In the genomic region with DNA sequence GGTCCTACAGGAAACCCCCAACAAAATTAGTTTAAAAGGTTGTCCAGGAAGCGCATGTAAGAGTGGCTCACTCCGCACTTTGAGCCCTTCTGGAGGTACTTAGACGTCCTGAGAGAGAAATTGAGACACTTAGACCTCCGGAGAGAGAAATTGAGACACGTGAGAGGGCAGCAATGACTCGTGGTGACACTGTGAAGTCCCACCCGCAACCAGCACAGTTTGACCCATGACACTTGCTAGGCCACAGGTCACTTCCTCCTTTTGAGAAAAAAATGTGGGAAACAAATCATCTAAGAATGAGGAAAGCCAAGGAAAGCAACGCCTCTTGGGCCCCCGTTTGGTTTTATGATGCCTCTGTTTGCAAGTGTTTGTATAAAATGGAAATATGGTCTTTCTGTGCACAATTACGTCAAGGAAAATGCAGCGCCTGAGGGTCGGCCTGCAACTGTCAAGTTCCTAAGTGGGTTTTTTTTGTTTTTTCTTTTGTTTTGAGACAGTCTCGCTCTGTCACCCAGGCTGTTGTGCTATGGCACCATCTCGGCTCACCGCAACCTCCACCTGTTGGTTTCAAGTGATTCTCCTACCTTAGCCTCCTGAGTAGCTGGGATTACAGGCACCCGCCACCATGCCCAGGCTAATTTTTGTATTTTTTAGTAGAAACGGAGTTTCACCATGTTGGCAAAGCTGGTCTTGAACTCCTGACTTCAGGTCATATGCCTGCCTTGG, we compare ENCODE assay signal across 13 cellular contexts. TPM values are rescaled to one million over a fixed set of nuclear protein-coding genes. Genes with fewer than 3 reads are reported as not detected.
DNase-seq lines count a peak whose midpoint lies in the region; ATAC-seq, FAIRE-seq and TF ChIP-seq lines count a peak whose summit lies in the region.
"Had no signal": no experiment of that assay in that cellular context is flagged by ENCODE, and none has a peak within 500 bp of the region (broad histone marks: within the 10 kb centered on the region; RNA-seq: fewer than 3 reads in every experiment).

No MANE protein-coding gene starts in this region.

- TF ChIP-seq CTCF in activated B cell treated with CpG ODN at 0.5 μM for 24 hours (IDR thresholded peaks at IDR 0.05) (no peak), D721Med (IDR thresholded peaks at IDR 0.05; ENCODE audit: insufficient read depth, missing control alignments) (no peak)

- H3K36me3 ChIP-seq in mesenchymal stem cell (ENCODE audit: control insufficient read depth in 1 of 2, insufficient read depth in 2 of 2, low read depth in 1 of 2, low read length in 2 of 2) = no peaks in the 10 kb centered on the region
- H3K36me3 ChIP-seq: uterus had no signal

- H3K4me2 ChIP-seq in mesenchymal stem cell (ENCODE audit: low read length, poor library complexity, severe bottlenecking) = no peak overlapping the region

- no peak overlapping the region for H3K23ac ChIP-seq in mesenchymal stem cell (ENCODE audit: low read length in 2 of 2)

- no peak for ATAC-seq in activated B cell treated with CpG ODN at 0.5 μM for 24 hours (ENCODE audit: low read depth)
- no peak for ATAC-seq in GM21723 (IDR thresholded peaks at IDR 0.05; ENCODE audit: unreplicated experiment)

- WGBS in mesenchymal stem cell = 71% methylated on average over 17 of the region's 17 CpGs

- FAIRE-seq in D721Med (lab: Jason Lieb, UNC) = no peak
- FAIRE-seq: islet of Langerhans, RCC 7860, small intestine had no signal

- in situ Hi-C loops in Caki2 (cut with HindIII; ENCODE audit: low pct_unique_long_range_greater_than_20kb, low sequenced_read_pairs) = no loop called here

- H2BK5ac ChIP-seq in mesenchymal stem cell (ENCODE audit: low read depth, low read length, poor library complexity, severe bottlenecking) = no peak overlapping the region

- no peaks in the 10 kb centered on the region for H3K9me3 ChIP-seq in mesenchymal stem cell (ENCODE audit: control insufficient read depth, low read length)
- H3K9me3 ChIP-seq: uterus had no signal

- CTCF ChIA-PET in activated B cell treated with CpG ODN at 0.5 μM for 24 hours (lab: Charles Lee) = interaction anchor here (0.7 to 1.1 kb wide), 3 partner anchors 11 to 59 kb away, joined by 3 to 4 read pairs (median 3); no protein-coding TSS in a partner anchor

- H3K27me3 Mint-ChIP-seq in activated B cell treated with CpG ODN at 0.5 μM for 24 hours = no peaks in the 10 kb centered on the region

- peak; percentile 65 for DNase-seq in Caki2 (ENCODE audit: low read depth)
- no peak for DNase-seq in activated B cell treated with CpG ODN at 0.5 μM for 24 hours
- no peak for DNase-seq in mesenchymal stem cell
- no peak for DNase-seq in D721Med (ENCODE audit: insufficient read length, low spot score)
- DNase-seq in middle frontal gyrus (ENCODE audit: extremely low spot score, low spot score) = no peak
- DNase-seq: activated CD4-positive, alpha-beta memory T cell treated with anti-CD3 and anti-CD28 coated beads for 36 hours; activated naive CD4-positive, alpha-beta T cell treated with anti-CD3 and anti-CD28 coated beads for 36 hours; NCI-H446 treated with DMSO at 0.1 percent for 48 hours; uterus had no signal

- no peaks in the 10 kb centered on the region for H3K79me1 ChIP-seq in mesenchymal stem cell (replicated peaks; ENCODE audit: low read length, poor library complexity, severe bottlenecking)

- H3K27ac Mint-ChIP-seq in activated B cell treated with CpG ODN at 0.5 μM for 24 hours = no peak overlapping the region

- H3K27ac ChIP-seq in mesenchymal stem cell (ENCODE audit: low read length, poor library complexity, severe bottlenecking) = no peak overlapping the region
- H3K27ac ChIP-seq: uterus had no signal

- H4K91ac ChIP-seq in mesenchymal stem cell (ENCODE audit: low read length) = no peak overlapping the region

- H3K18ac ChIP-seq in mesenchymal stem cell (ENCODE audit: low read depth in 1 of 2, low read length in 2 of 2) = no peak overlapping the region

- H2AK5ac ChIP-seq in mesenchymal stem cell (ENCODE audit: low read length, severe bottlenecking) = peak overlapping the region; percentile 80

- H3K14ac ChIP-seq in mesenchymal stem cell (ENCODE audit: low read length in 2 of 2) = no peak overlapping the region

- intact Hi-C loops in activated B cell treated with CpG ODN at 0.5 μM for 24 hours (cut with micrococcal nuclease) = no loop called here

- H3K4me1 ChIP-seq in mesenchymal stem cell (ENCODE audit: control insufficient read depth, insufficient read depth, low read depth, low read length) = no peaks in the 10 kb centered on the region
- H3K4me1 ChIP-seq: uterus had no signal

- H3K9ac ChIP-seq in mesenchymal stem cell (ENCODE audit: low read length) = no peak overlapping the region

- POLR2A ChIA-PET in activated B cell treated with CpG ODN at 0.5 μM for 24 hours (lab: Charles Lee) = interaction anchor here (0.6 kb wide), 1 partner anchor 22 kb away, joined by 3 read pairs; no protein-coding TSS in a partner anchor

- H2BK12ac ChIP-seq in mesenchymal stem cell (ENCODE audit: low read length in 2 of 2) = no peak overlapping the region

- no peak overlapping the region for H3K4ac ChIP-seq in mesenchymal stem cell (ENCODE audit: low read depth in 1 of 2, low read length in 2 of 2)

- H3K9me3 Mint-ChIP-seq in activated B cell treated with CpG ODN at 0.5 μM for 24 hours = no peaks in the 10 kb centered on the region
- H3K9me3 Mint-ChIP-seq: activated CD4-positive, alpha-beta memory T cell treated with anti-CD3 and anti-CD28 coated beads for 36 hours; activated naive CD4-positive, alpha-beta T cell treated with anti-CD3 and anti-CD28 coated beads for 36 hours had no signal

- no peak overlapping the region for H4K8ac ChIP-seq in mesenchymal stem cell (ENCODE audit: low read length)

- H2BK15ac ChIP-seq in mesenchymal stem cell (ENCODE audit: low read depth, poor library complexity, severe bottlenecking) = no peak overlapping the region

- H3K4me1 Mint-ChIP-seq in activated B cell treated with CpG ODN at 0.5 μM for 24 hours = peaks cover 15% of the 10 kb centered on the region

- H2BK120ac ChIP-seq in mesenchymal stem cell (ENCODE audit: low read depth, low read length) = no peak overlapping the region

- no peak overlapping the region for H3K4me3 ChIP-seq in mesenchymal stem cell (ENCODE audit: insufficient read depth in 1 of 2, low read depth in 1 of 2, low read length in 2 of 2)

- peak overlapping the region; percentile 35 for H3K4me3 Mint-ChIP-seq in activated B cell treated with CpG ODN at 0.5 μM for 24 hours

- H3K27me3 ChIP-seq in mesenchymal stem cell (ENCODE audit: control insufficient read depth in 1 of 2, insufficient read depth in 1 of 2, low read length in 2 of 2) = no peaks in the 10 kb centered on the region

- no peaks in the 10 kb centered on the region for H3K36me3 Mint-ChIP-seq in activated B cell treated with CpG ODN at 0.5 μM for 24 hours (ENCODE audit: low read depth)
- H3K36me3 Mint-ChIP-seq: activated CD4-positive, alpha-beta memory T cell treated with anti-CD3 and anti-CD28 coated beads for 36 hours had no signal

- no peak overlapping the region for H2AFZ ChIP-seq in mesenchymal stem cell (ENCODE audit: low read depth, low read length)

RNA-seq across cellular contexts. Expression of a gene that starts 13.6 kb away (rescaled TPM):
- total RNA-seq in Caki2 (2014; rRNA removed; shearing (Covaris generic); ENCODE audit: low replicate concordance) = 30.3 and 36.6 TPM in 2 replicates
- total RNA-seq in activated B cell treated with CpG ODN at 0.5 μM for 24 hours = 11.7 and 13.6 TPM in 2 replicates
- 8.8 TPM for polyA plus RNA-seq in mesenchymal stem cell (2013, experiment 1 of 2)
- polyA plus RNA-seq in mesenchymal stem cell (2013, experiment 2 of 2) = 8.9 TPM

RNA-seq across cellular contexts. Expression of a gene that starts 30.8 kb away (rescaled TPM):
- total RNA-seq in Caki2 (2014; rRNA removed; shearing (Covaris generic); ENCODE audit: low replicate concordance) = 0.71 TPM in 1 of 2 replicates, not detected in the other
- 43.4 and 48.5 TPM in 2 replicates for total RNA-seq in activated B cell treated with CpG ODN at 0.5 μM for 24 hours
- polyA plus RNA-seq in mesenchymal stem cell (2013, experiment 1 of 2) = 0.03 TPM
- 0.01 TPM for polyA plus RNA-seq in mesenchymal stem cell (2013, experiment 2 of 2)

RNA-seq across cellular contexts. Expression of a gene that starts 48.9 kb away (rescaled TPM):
- 4.2 and 9.7 TPM in 2 replicates for total RNA-seq in Caki2 (2014; rRNA removed; shearing (Covaris generic); ENCODE audit: low replicate concordance)
- total RNA-seq in activated B cell treated with CpG ODN at 0.5 μM for 24 hours = 2.7 and 3.9 TPM in 2 replicates
- polyA plus RNA-seq in mesenchymal stem cell (2013, experiment 1 of 2) = 5.1 TPM
- 5.4 TPM for polyA plus RNA-seq in mesenchymal stem cell (2013, experiment 2 of 2)

RNA-seq across cellular contexts. Expression of a gene that starts 56.3 kb away (rescaled TPM):
- total RNA-seq in Caki2 (2014; rRNA removed; shearing (Covaris generic); ENCODE audit: low replicate concordance) = 37.7 and 40.7 TPM in 2 replicates
- not detected in 2 replicates for total RNA-seq in activated B cell treated with CpG ODN at 0.5 μM for 24 hours
- polyA plus RNA-seq in mesenchymal stem cell (2013, experiment 1 of 2) = 21.6 TPM
- 19.4 TPM for polyA plus RNA-seq in mesenchymal stem cell (2013, experiment 2 of 2)

Comparison
In these comparisons a context has a peak if more than half of its experiments do, and no peak if none do; other contexts are left out.
1. RNA of a gene that starts 30.8 kb away (total RNA-seq): 43.4 to 48.5 TPM in activated B cell treated with CpG ODN at 0.5 μM for 24 hours; 0.71 TPM in Caki2; every median in the first group is over 10 times any median in the second.